In the genomic region with DNA sequence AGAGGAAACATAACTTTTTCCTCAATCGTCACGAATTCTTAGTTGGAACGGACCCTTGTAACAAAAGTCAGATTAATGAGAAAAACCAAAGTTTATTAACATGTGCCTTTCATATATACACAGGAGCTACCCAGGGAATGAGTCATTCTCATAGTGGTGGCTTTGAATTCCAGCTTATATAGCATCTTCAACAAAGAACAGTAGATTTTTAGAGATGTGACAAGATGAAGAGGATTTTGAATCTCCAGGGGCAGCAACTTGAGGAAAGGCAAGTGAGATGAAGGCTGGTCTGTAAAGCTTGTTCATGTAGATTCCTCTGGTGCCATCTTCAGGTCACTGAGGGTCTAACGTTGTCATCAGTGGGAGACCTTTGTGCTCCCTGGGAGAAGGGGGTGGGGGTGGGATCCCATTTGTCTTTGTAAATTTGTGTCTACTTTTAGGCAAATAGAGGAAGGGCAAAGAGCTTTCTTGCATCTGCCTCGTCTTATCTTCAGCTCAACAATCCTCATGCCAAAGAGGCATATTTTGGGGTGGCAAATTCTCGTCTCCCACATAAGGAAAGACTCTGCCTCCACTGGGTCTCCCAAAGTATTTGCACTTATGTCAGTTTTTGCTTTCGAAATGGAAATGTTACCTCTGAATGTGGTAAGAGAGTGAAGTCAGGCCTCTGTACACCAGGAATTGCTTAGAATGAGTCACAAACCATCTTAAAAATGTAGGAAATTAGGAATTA, we compare ENCODE assay signal across 8 cellular contexts. TPM values are rescaled to one million over a fixed set of nuclear protein-coding genes. Genes with fewer than 3 reads are reported as not detected.
DNase-seq lines count a peak whose midpoint lies in the region; ATAC-seq, FAIRE-seq and TF ChIP-seq lines count a peak whose summit lies in the region.

No MANE protein-coding gene starts in this region.

- no peaks in the 10 kb centered on the region for H3K36me3 Mint-ChIP-seq in CD4-positive, alpha-beta T cell (ENCODE audit: low read depth)

- H3K36me3 ChIP-seq in HepG2 (replicated peaks in 1 of 2; ENCODE audit: control insufficient read depth in 1 of 2, insufficient read depth in 2 of 2, low read length in 2 of 2) = no peaks in the 10 kb centered on the region
- H3K36me3 ChIP-seq in Peyer's patch = no peaks in the 10 kb centered on the region

- H3K9me3 ChIP-seq in CD4-positive, alpha-beta T cell (ENCODE audit: control insufficient read depth, low read length) = no peaks in the 10 kb centered on the region
- H3K9me3 ChIP-seq in HepG2 (ENCODE audit: low read length) = no peaks in the 10 kb centered on the region
- H3K9me3 ChIP-seq in Peyer's patch = no peaks in the 10 kb centered on the region

- no peak overlapping the region for H3K27ac Mint-ChIP-seq in CD4-positive, alpha-beta T cell

- CTCF ChIA-PET in CD4-positive, alpha-beta T cell (lab: Charles Lee) = interaction anchor here (0.6 to 0.7 kb wide), 4 partner anchors 21 to 529 kb away, joined by 3 read pairs; no protein-coding TSS in a partner anchor
- CTCF ChIA-PET in HepG2 (lab: Yijun Ruan, JAX; ENCODE audit: low intra/inter-chr PET ratio, low total read pairs) = interaction anchor here (1.6 kb wide), 1 partner anchor 18 kb away, joined by 6 read pairs; no protein-coding TSS in a partner anchor

- intact Hi-C loops in CD4-positive, alpha-beta T cell (cut with DNase I, micrococcal nuclease) = no loop called here
- intact Hi-C loops in HepG2 (cut with micrococcal nuclease; ENCODE audit: unreplicated experiment) = loop anchor here (2.0 kb wide), 1 partner anchor 15 kb away; no protein-coding TSS in a partner anchor

- in situ Hi-C loops in HepG2 (cut with HindIII; ENCODE audit: extremely low pct_ligation_motif_present, low pct_unique_long_range_greater_than_20kb) = no loop called here

- no peak overlapping the region for H3K4me3 Mint-ChIP-seq in CD4-positive, alpha-beta T cell

- H4K20me1 ChIP-seq in HepG2 (ENCODE audit: insufficient read depth, low read length) = no peaks in the 10 kb centered on the region

- no peaks in the 10 kb centered on the region for H3K9me3 Mint-ChIP-seq in CD4-positive, alpha-beta T cell

- no peak for ATAC-seq in CD4-positive, alpha-beta T cell (ENCODE audit: poor library complexity)
- ATAC-seq in HepG2 = peak; percentile 86

- POLR2A ChIA-PET in CD4-positive, alpha-beta T cell (lab: Charles Lee) = interaction anchor here (1.0 to 1.2 kb wide), 2 partner anchors 9 to 15 kb away, joined by 3 to 4 read pairs; no protein-coding TSS in a partner anchor
- POLR2A ChIA-PET in HepG2 (lab: Yijun Ruan, JAX) = no interaction called here

- peak; percentile 81 for FAIRE-seq in HepG2 (lab: Jason Lieb, UNC)

- H3K9ac ChIP-seq in HepG2 (ENCODE audit: insufficient read depth, low read depth, low read length) = no peak overlapping the region

- no peak for TF ChIP-seq POLR2A in HepG2 (IDR thresholded peaks at IDR 0.05; ENCODE audit: insufficient read depth in 1 of 2, low read depth in 2 of 2, low read length in 2 of 2)
- TF ChIP-seq POLR2A in Peyer's patch (IDR thresholded peaks at IDR 0.05) = no peak

- H3K4me3 ChIP-seq in HFF-Myc (replicated peaks; ENCODE audit: low read depth, low read length) (peak overlapping the region; percentile 9; the same call in 1 of the 2 replicates), WI38 (ENCODE audit: low read depth, low read length) (peak overlapping the region; percentile 59), HepG2 (replicated peaks in 1 of 3; ENCODE audit: insufficient read depth in 1 of 3, low read depth in 2 of 3, low read length in 3 of 3) (no peak overlapping the region), Peyer's patch (no peak overlapping the region)

- H3K4me1 ChIP-seq in HepG2 (ENCODE audit: insufficient read depth, low read length) = peaks cover 9% of the 10 kb centered on the region; the same call in 1 of the 2 replicates
- H3K4me1 ChIP-seq in Peyer's patch = no peaks in the 10 kb centered on the region

- no peaks in the 10 kb centered on the region for H3K79me2 ChIP-seq in HepG2 (ENCODE audit: insufficient read depth, low read length)

- H3K4me1 Mint-ChIP-seq in CD4-positive, alpha-beta T cell (ENCODE audit: low read depth) = no peaks in the 10 kb centered on the region

- no peak for TF ChIP-seq RAD21 in HepG2 (CRISPR knock-in tag; IDR thresholded peaks at IDR 0.05)

- no peak for DNase-seq in CD4-positive, alpha-beta T cell
- DNase-seq in HFF-Myc (ENCODE audit: extremely low read depth, low read depth) (peak; percentile 74), HepG2 (ENCODE audit: low spot score) (peak; percentile 65), COR-L47 (lab: John Stamatoyannopoulos, UW) (no peak), cerebellar nuclear complex (lab: John Stamatoyannopoulos, UW) (no peak), Peyer's patch (no peak), NCI-H128 (lab: John Stamatoyannopoulos, UW; ENCODE audit: unreplicated experiment) (no peak)

- H2AFZ ChIP-seq in HepG2 (ENCODE audit: low read length) = no peak overlapping the region

- TF ChIP-seq CTCF in CD4-positive, alpha-beta T cell (IDR thresholded peaks at IDR 0.05) = peak; percentile 16
- TF ChIP-seq CTCF in HFF-Myc (IDR thresholded peaks at IDR 0.05; ENCODE audit: low read depth, low read length, missing control alignments) = peak; percentile 12
- no peak for TF ChIP-seq CTCF in WI38 (IDR thresholded peaks at IDR 0.05; ENCODE audit: low read depth, low read length)
- TF ChIP-seq CTCF in HepG2 (CRISPR knock-in tag; IDR thresholded peaks at IDR 0.05) = peak; percentile 59
- TF ChIP-seq CTCF in Peyer's patch (IDR thresholded peaks at IDR 0.05) = peak in 2 of 6 experiments; percentile 12 to 19

- WGBS in HepG2 (ENCODE audit: low lambda C conversion rate) = 14% methylated on average over 7 of the region's 7 CpGs

- no TSS peak for BruUV-seq in HepG2 (replicated peaks; lab: Mats Ljungman, UMichigan)

- no peaks in the 10 kb centered on the region for H3K27me3 ChIP-seq in CD4-positive, alpha-beta T cell (ENCODE audit: control insufficient read depth, insufficient read depth, low read length)
- H3K27me3 ChIP-seq in HepG2 (ENCODE audit: control insufficient read depth in 1 of 2, insufficient read depth in 2 of 2, low read length in 2 of 2) (peaks cover 1 to 13% of the 10 kb centered on the region in 2 experiments; a peak in 2 of 5 replicates), Peyer's patch (no peaks in the 10 kb centered on the region)

- peak overlapping the region; percentile 40 for H3K4me2 ChIP-seq in HepG2 (ENCODE audit: low read depth, low read length)

- H3K27ac ChIP-seq in CD4-positive, alpha-beta T cell (ENCODE audit: low read depth, low read length) = no peak overlapping the region
- H3K27ac ChIP-seq in HepG2 (ENCODE audit: extremely low read length, insufficient read depth, low read length) (no peak overlapping the region), Peyer's patch (peak overlapping the region in 2 of 4 donors; percentile 6 to 7)

- no peaks in the 10 kb centered on the region for H3K27me3 Mint-ChIP-seq in CD4-positive, alpha-beta T cell

- TF ChIP-seq EP300 in HepG2 (IDR thresholded peaks at IDR 0.05; ENCODE audit: low read depth in 2 of 2, low read length in 2 of 2) = no peak
- TF ChIP-seq EP300 in HepG2 (CRISPR knock-in tag; IDR thresholded peaks at IDR 0.05; ENCODE audit: borderline replicate concordance) = no peak

TF ChIP-seq in HepG2, 621 proteins besides CTCF, POLR2A, EP300 and RAD21:
- TF ChIP-seq, protein P1, sequence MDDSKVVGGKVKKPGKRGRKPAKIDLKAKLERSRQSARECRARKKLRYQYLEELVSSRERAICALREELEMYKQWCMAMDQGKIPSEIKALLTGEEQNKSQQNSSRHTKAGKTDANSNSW (CRISPR knock-in tag; IDR thresholded peaks at IDR 0.05; ENCODE audit: borderline replicate concordance) = no peak
- peak; percentile 42; the same call in 1 of the 2 replicates for TF ChIP-seq STAG1 (CRISPR knock-in tag; IDR thresholded peaks at IDR 0.05)
- peak; percentile 72 for TF ChIP-seq HNF4G (IDR thresholded peaks at IDR 0.05; ENCODE audit: borderline replicate concordance, low read depth, low read length)
- no peak for TF ChIP-seq HNF4G (CRISPR knock-in tag; IDR thresholded peaks at IDR 0.05; ENCODE audit: borderline replicate concordance, low read depth)
- TF ChIP-seq HNF4A (CRISPR knock-in tag; IDR thresholded peaks at IDR 0.05) = peak; percentile 58
- TF ChIP-seq SMC3 (IDR thresholded peaks at IDR 0.05; ENCODE audit: low read length) = peak; percentile 15; the same call in 1 of the 2 replicates

RNA-seq across cellular contexts. Expression of a gene that starts 29.5 kb away (rescaled TPM):
- under 1 TPM; 0.34 to 0.36 TPM for total RNA-seq in CD4-positive, alpha-beta T cell
- total RNA-seq in HepG2 (2016; rRNA removed; fragmentation: Illumina TruSeq; extraction: Trizol) (not detected in 2 replicates), Peyer's patch (10 to 100 TPM; 11.6 to 47.9 (median 32.7) TPM)
- total RNA-seq in HepG2 (2016; cell fraction: cytosol; rRNA removed; fragmentation: Illumina TruSeq; extraction: Trizol; ENCODE audit: low read depth) = not detected in 2 replicates
- not detected in 2 replicates for total RNA-seq in HepG2 (2016; cell fraction: insoluble cytoplasmic fraction; rRNA removed; fragmentation: Illumina TruSeq; extraction: Trizol)
- total RNA-seq in HepG2 (2016; cell fraction: membrane; rRNA removed; fragmentation: Illumina TruSeq; extraction: Trizol) = not detected in 2 replicates
- total RNA-seq in HepG2 (2016; cell fraction: nucleus; rRNA removed; fragmentation: Illumina TruSeq; extraction: Trizol) = not detected in 2 replicates
- polyA plus RNA-seq in HepG2 (2011; rRNA removed) = 0.07 and 0.10 TPM in 2 replicates
- not detected in 2 replicates for polyA plus RNA-seq in HepG2 (2011; cell fraction: cytosol; rRNA removed)
- polyA plus RNA-seq in HepG2 (2011; cell fraction: nucleus; rRNA removed) = 0.39 and 0.47 TPM in 2 replicates
- polyA plus RNA-seq in HepG2 (2012) = 0.24 TPM in 1 of 2 replicates, not detected in the other
- not detected in 2 replicates for polyA plus RNA-seq in HepG2 (2016; cell fraction: cytosol; fragmentation: Illumina TruSeq; extraction: Trizol; ENCODE audit: low read depth)
- polyA plus RNA-seq in HepG2 (2016; cell fraction: insoluble cytoplasmic fraction; fragmentation: Illumina TruSeq; extraction: Trizol; ENCODE audit: low read depth) = not detected in 2 replicates
- not detected in 2 replicates for polyA plus RNA-seq in HepG2 (2016; cell fraction: membrane; fragmentation: Illumina TruSeq; extraction: Trizol; ENCODE audit: low read depth)
- polyA plus RNA-seq in HepG2 (2016; cell fraction: nucleus; fragmentation: Illumina TruSeq; extraction: Trizol; ENCODE audit: insufficient read depth, low read depth) = 0.77 TPM in 1 of 2 replicates, not detected in the other
- 0.37 TPM in 1 of 2 replicates, not detected in the other for polyA minus RNA-seq in HepG2 (2011; rRNA and poly(A)+ RNA removed; ENCODE audit: low replicate concordance)
- not detected in 2 replicates for polyA minus RNA-seq in HepG2 (2011; cell fraction: cytosol; rRNA and poly(A)+ RNA removed)
- polyA minus RNA-seq in HepG2 (2011; cell fraction: nucleus; rRNA and poly(A)+ RNA removed) = 0.77 TPM in 1 of 2 replicates, not detected in the other

Comparison
In these comparisons a context has a peak if more than half of its experiments do, and no peak if none do; other contexts are left out.
1. DNase-seq: peak in HFF-Myc (single experiment) and HepG2 (single experiment); none in CD4-positive, alpha-beta T cell (0 of 10), COR-L47 (single experiment), cerebellar nuclear complex (0 of 2), Peyer's patch (0 of 3) and NCI-H128 (single experiment).
2. H3K4me3 ChIP-seq: peak in HFF-Myc (single experiment) and WI38 (single experiment); none in HepG2 (0 of 3) and Peyer's patch (0 of 4).
3. RNA of a gene that starts 29.5 kb away (total RNA-seq): 11.6 to 47.9 TPM in Peyer's patch; 0.34 to 0.36 TPM in CD4-positive, alpha-beta T cell and not detected in HepG2; every median in the first group is over 4 times any median in the second.